Comparison of ENCODE assay signal across 19 cellular contexts in the genomic region with DNA sequence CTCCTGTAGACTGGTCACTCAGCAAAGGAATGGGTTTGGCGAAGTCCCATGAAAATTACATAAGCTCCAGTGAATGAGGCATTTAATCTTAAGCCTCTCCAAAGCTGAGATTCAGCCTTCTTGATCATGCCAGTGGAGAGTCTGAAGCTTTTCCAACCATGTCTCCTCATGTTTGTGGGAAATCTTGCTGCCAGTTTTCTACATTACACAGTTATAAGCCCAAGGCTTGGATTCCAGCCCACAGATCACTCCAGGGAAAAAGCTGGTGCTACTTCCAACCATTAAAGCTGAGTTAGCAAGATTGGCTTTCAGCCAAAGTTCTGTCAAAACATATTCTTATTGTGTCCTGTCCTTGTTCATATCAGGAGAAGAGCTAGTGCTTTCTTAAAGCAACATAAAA.
DNase-seq lines count a peak whose midpoint lies in the region; ATAC-seq, FAIRE-seq and TF ChIP-seq lines count a peak whose summit lies in the region.
"Had no signal": no experiment of that assay in that cellular context is flagged by ENCODE, and none has a peak within 500 bp of the region (broad histone marks: within the 10 kb centered on the region; RNA-seq: fewer than 3 reads in every experiment).

No MANE protein-coding gene starts in this region.

- H3K9ac ChIP-seq in astrocyte (ENCODE audit: low read length), result no peak overlapping the region

- H3K27ac ChIP-seq in astrocyte (ENCODE audit: low read depth, low read length), result no peak overlapping the region
- no peak overlapping the region for H3K27ac ChIP-seq in suprapubic skin
- H3K27ac ChIP-seq: heart right ventricle had no signal

- DNase-seq in DMS79 treated with DMSO at 0.1 percent for 48 hours (lab: John Stamatoyannopoulos, UW), result peak; percentile 97
- peak; percentile 27 for DNase-seq in NCI-H128 (lab: John Stamatoyannopoulos, UW; ENCODE audit: unreplicated experiment)
- peak; percentile 15 for DNase-seq in astrocyte (ENCODE audit: low read depth)
- peak in 1 of 2 experiments; percentile 38 for DNase-seq in mesothelial cell of epicardium (ENCODE audit: low spot score in 2 of 2, unreplicated experiment in 2 of 2)
- no peak for DNase-seq in suprapubic skin (ENCODE audit: low spot score in 2 of 2)
- DNase-seq: activated CD4-positive, alpha-beta T cell treated with anti-CD3 and anti-CD28 coated beads, Interleukin-2, amount 50 U/mL, for 48 hours; amniotic stem cell; heart right ventricle; midbrain; NCI-H510A; nucleus accumbens; stimulated activated CD4-positive, alpha-beta T cell treated with anti-CD3 and anti-CD28 coated beads, Interleukin-4, amount 100 ng/mL, for 1 hour; stimulated activated CD8-positive, alpha-beta memory T cell treated with anti-CD3 and anti-CD28 coated beads, Interleukin-4, amount 100 ng/mL, for 48 hours had no signal

- no peak for TF ChIP-seq POLR2A in suprapubic skin (IDR thresholded peaks at IDR 0.05)

- no peaks in the 10 kb centered on the region for H4K20me1 ChIP-seq in astrocyte (ENCODE audit: insufficient read depth, low read length)

- H3K27me3 ChIP-seq in astrocyte (ENCODE audit: insufficient read depth, low read length) (no peaks in the 10 kb centered on the region), suprapubic skin (no peaks in the 10 kb centered on the region)
- H3K27me3 ChIP-seq: heart right ventricle had no signal

- no peaks in the 10 kb centered on the region for H3K36me3 Mint-ChIP-seq in astrocyte (ENCODE audit: low read depth, unreplicated experiment)
- peaks cover 2% of the 10 kb centered on the region for H3K36me3 Mint-ChIP-seq in mesothelial cell of epicardium
- H3K36me3 Mint-ChIP-seq: CD14-positive monocyte had no signal

- H3K4me3 Mint-ChIP-seq in astrocyte (ENCODE audit: unreplicated experiment) (no peak overlapping the region), mesothelial cell of epicardium (no peak overlapping the region)
- H3K4me3 Mint-ChIP-seq: activated T-helper 1 cell treated with anti-CD3 and anti-CD28 coated beads, Interleukin-12 subunit alpha, Interleukin-12 subunit beta, Interleukin-2, Interleukin-4 antibody, amounts not matched to agents 30 ng/mL and 10 ng/mL and 1 ng/mL, durations not matched to agents 14 hours and 24 hours and 36 hours; CD14-positive monocyte had no signal

- H3K9me3 Mint-ChIP-seq in astrocyte (ENCODE audit: unreplicated experiment) (peaks cover 2% of the 10 kb centered on the region), mesothelial cell of epicardium (peaks cover 3% of the 10 kb centered on the region)

- H3K4me1 ChIP-seq in astrocyte (ENCODE audit: insufficient read depth, low read length), result no peaks in the 10 kb centered on the region
- no peaks in the 10 kb centered on the region for H3K4me1 ChIP-seq in suprapubic skin

- TF ChIP-seq CTCF in astrocyte (IDR thresholded peaks at IDR 0.05; ENCODE audit: insufficient read depth, low read depth, low read length) (no peak), mesothelial cell of epicardium (IDR thresholded peaks at IDR 0.05; ENCODE audit: unreplicated experiment) (no peak), suprapubic skin (IDR thresholded peaks at IDR 0.05) (no peak)

- H3K4me3 ChIP-seq in astrocyte (ENCODE audit: insufficient read depth, low read depth, low read length), result no peak overlapping the region
- H3K4me3 ChIP-seq in suprapubic skin, result no peak overlapping the region
- H3K4me3 ChIP-seq: heart right ventricle had no signal

- FAIRE-seq in astrocyte (lab: Jason Lieb, UNC), result no peak
- FAIRE-seq: endothelial cell of umbilical vein, keratinocyte had no signal

- ATAC-seq in HG02970 (IDR thresholded peaks at IDR 0.05; ENCODE audit: low FRiP score, unreplicated experiment), result no peak
- ATAC-seq in GM21390 (IDR thresholded peaks at IDR 0.05; ENCODE audit: unreplicated experiment), result no peak

- no peak overlapping the region for H3K27ac Mint-ChIP-seq in astrocyte (ENCODE audit: unreplicated experiment)
- peak overlapping the region; percentile 73 for H3K27ac Mint-ChIP-seq in mesothelial cell of epicardium
- H3K27ac Mint-ChIP-seq: activated T-helper 1 cell treated with anti-CD3 and anti-CD28 coated beads, Interleukin-12 subunit alpha, Interleukin-12 subunit beta, Interleukin-2, Interleukin-4 antibody, amounts not matched to agents 30 ng/mL and 10 ng/mL and 1 ng/mL, durations not matched to agents 14 hours and 24 hours and 36 hours; CD14-positive monocyte had no signal

- no peak overlapping the region for H3K4me2 ChIP-seq in astrocyte (ENCODE audit: low read length)

- no peaks in the 10 kb centered on the region for H3K36me3 ChIP-seq in astrocyte (ENCODE audit: insufficient read depth, low read length)
- no peaks in the 10 kb centered on the region for H3K36me3 ChIP-seq in suprapubic skin
- H3K36me3 ChIP-seq: heart right ventricle had no signal

- H3K27me3 Mint-ChIP-seq in astrocyte (ENCODE audit: low read depth, unreplicated experiment) (no peaks in the 10 kb centered on the region), mesothelial cell of epicardium (ENCODE audit: low read depth) (no peaks in the 10 kb centered on the region)

- H2AFZ ChIP-seq in astrocyte (ENCODE audit: low read depth, low read length), result no peak overlapping the region

- WGBS in suprapubic skin, result 29% methylated on average over 1 of the region's 1 CpG

- peaks cover 5% of the 10 kb centered on the region for H3K4me1 Mint-ChIP-seq in astrocyte (ENCODE audit: low read depth, unreplicated experiment)
- H3K4me1 Mint-ChIP-seq in mesothelial cell of epicardium, result peaks cover 28% of the 10 kb centered on the region
- H3K4me1 Mint-ChIP-seq: CD14-positive monocyte had no signal

- no peaks in the 10 kb centered on the region for H3K79me2 ChIP-seq in astrocyte (ENCODE audit: insufficient read depth, low read length)

- no peak for TF ChIP-seq EP300 in suprapubic skin (IDR thresholded peaks at IDR 0.05)

- H3K9me3 ChIP-seq in astrocyte (ENCODE audit: insufficient read depth, low read depth, low read length) (no peaks in the 10 kb centered on the region), suprapubic skin (no peaks in the 10 kb centered on the region)

Comparison
In these comparisons a context has a peak if more than half of its experiments do, and no peak if none do; other contexts are left out.
1. DNase-seq: peak in DMS79 treated with DMSO at 0.1 percent for 48 hours (single experiment), NCI-H128 (single experiment) and astrocyte (single experiment); none in suprapubic skin (0 of 2).